In genomic region chr9:73441223-73441622, GRCh38 we compare ENCODE assay signal across 21 cellular contexts.
DNase-seq lines count a peak whose midpoint lies in the region; ATAC-seq, FAIRE-seq and TF ChIP-seq lines count a peak whose summit lies in the region.
"Had no signal": no experiment of that assay in that cellular context is flagged by ENCODE, and none has a peak within 500 bp of the region (broad histone marks: within the 10 kb centered on the region; RNA-seq: fewer than 3 reads in every experiment).

No MANE protein-coding gene starts in this region.

- TF ChIP-seq CTCF in GM23338 (conservative IDR thresholded peaks at IDR 0.05; ENCODE audit: low read depth in 2 of 2) (no peak), IMR-90 (conservative IDR thresholded peaks at IDR 0.05; ENCODE audit: low read depth, low read length) (no peak), H1 (IDR thresholded peaks at IDR 0.05; ENCODE audit: control extremely low read depth in 1 of 3, insufficient read depth in 1 of 3, low read depth in 1 of 3, low read length in 3 of 3) (no peak), D721Med (IDR thresholded peaks at IDR 0.05; ENCODE audit: insufficient read depth, missing control alignments) (no peak)

- TF ChIP-seq RAD21 in IMR-90 (IDR thresholded peaks at IDR 0.05; ENCODE audit: low read length) (no peak), H1 (IDR thresholded peaks at IDR 0.05 in 1 of 2, conservative IDR thresholded peaks at IDR 0.05 in 1 of 2; ENCODE audit: low read depth in 2 of 2, low read length in 2 of 2) (no peak)

- H3K79me1 ChIP-seq in IMR-90 (ENCODE audit: low read depth in 1 of 2, low read length in 2 of 2) (no peaks in the 10 kb centered on the region), H1 (ENCODE audit: low read depth, low read length) (no peaks in the 10 kb centered on the region), neuronal stem cell (ENCODE audit: low read depth, low read length) (no peaks in the 10 kb centered on the region)

- POLR2A ChIA-PET in IMR-90 (lab: Charles Lee; ENCODE audit: unreplicated experiment) (no interaction called here), H1 (lab: Charles Lee; ENCODE audit: partially characterized antibody) (no interaction called here)

- no peak overlapping the region for H3K4me3 Mint-ChIP-seq in GM23338
- H3K4me3 Mint-ChIP-seq: CD4-positive, alpha-beta T cell; HFFc6 had no signal

- no peaks in the 10 kb centered on the region for H4K20me1 ChIP-seq in GM23338 (replicated peaks; ENCODE audit: insufficient read depth)
- no peaks in the 10 kb centered on the region for H4K20me1 ChIP-seq in IMR-90 (ENCODE audit: insufficient read depth, low read length)
- H4K20me1 ChIP-seq in H1 (replicated peaks in 1 of 2; ENCODE audit: control insufficient read depth in 1 of 2, insufficient read depth in 2 of 2, low read length in 2 of 2) = no peaks in the 10 kb centered on the region

- H2AK5ac ChIP-seq in IMR-90 (ENCODE audit: low read depth, low read length) (no peak overlapping the region), H1 (ENCODE audit: low read depth, low read length) (no peak overlapping the region), neuronal stem cell (ENCODE audit: low read depth, low read length) (no peak overlapping the region)

- no peak overlapping the region for H2BK5ac ChIP-seq in IMR-90 (ENCODE audit: low read depth, low read length, poor library complexity, severe bottlenecking)
- no peak overlapping the region for H2BK5ac ChIP-seq in H1 (ENCODE audit: low read depth, low read length)
- no peak overlapping the region for H2BK5ac ChIP-seq in neuronal stem cell (ENCODE audit: low read length)

- H3K14ac ChIP-seq in IMR-90 (replicated peaks; ENCODE audit: low read depth, low read length) = no peak overlapping the region
- H3K14ac ChIP-seq in H1 (ENCODE audit: insufficient read length) = no peak overlapping the region
- H3K14ac ChIP-seq in neuronal stem cell (ENCODE audit: low read length) = no peak overlapping the region

- H3F3A ChIP-seq in GM23338 (replicated peaks; ENCODE audit: low read depth) = no peaks in the 10 kb centered on the region

- TF ChIP-seq EP300 in H1 (IDR thresholded peaks at IDR 0.05; ENCODE audit: borderline replicate concordance in 1 of 2, low read depth in 2 of 2, low read length in 2 of 2) = no peak

- H3K9me3 Mint-ChIP-seq in GM23338 = no peaks in the 10 kb centered on the region
- H3K9me3 Mint-ChIP-seq: CD4-positive, alpha-beta T cell had no signal

- H3K9me3 ChIP-seq in IMR-90 (ENCODE audit: control insufficient read depth, insufficient read depth, low read length) (no peaks in the 10 kb centered on the region), H1 (ENCODE audit: insufficient read depth in 2 of 2, low read depth in 1 of 2, low read length in 1 of 2) (no peaks in the 10 kb centered on the region), neuronal stem cell (replicated peaks in 1 of 2; ENCODE audit: control insufficient read depth in 2 of 2, insufficient read depth in 1 of 2, low read depth in 1 of 2, low read length in 2 of 2) (no peaks in the 10 kb centered on the region)
- H3K9me3 ChIP-seq: Caco-2 had no signal

- no peak overlapping the region for H3K23ac ChIP-seq in IMR-90 (ENCODE audit: low read depth, low read length)
- H3K23ac ChIP-seq in H1 (ENCODE audit: insufficient read length) = no peak overlapping the region
- H3K23ac ChIP-seq in neuronal stem cell (ENCODE audit: low read depth, low read length, poor library complexity) = no peak overlapping the region

- no peak overlapping the region for H2AK9ac ChIP-seq in IMR-90 (replicated peaks; ENCODE audit: low read depth, low read length, poor library complexity)

- H2AFZ ChIP-seq in GM23338 (0 out of 2 replicates have a peak overlapping the region, but pooled peaks have one; percentile 1), IMR-90 (replicated peaks; ENCODE audit: low read length, poor library complexity) (no peak overlapping the region), H1 (ENCODE audit: low read length) (no peak overlapping the region), neuronal stem cell (ENCODE audit: low read length) (peak overlapping the region; percentile 69)

- no peak overlapping the region for H4K5ac ChIP-seq in IMR-90 (ENCODE audit: low read depth, low read length)
- H4K5ac ChIP-seq in H1 (ENCODE audit: insufficient read length, low read depth, low read length) = no peak overlapping the region

- peak overlapping the region; percentile 98 for H3K27ac Mint-ChIP-seq in GM23338
- H3K27ac Mint-ChIP-seq: CD4-positive, alpha-beta T cell; HFFc6 had no signal

- H2BK20ac ChIP-seq in IMR-90 (ENCODE audit: low read depth, low read length) (no peak overlapping the region), H1 (ENCODE audit: low read length) (no peak overlapping the region)

- peaks cover 23% of the 10 kb centered on the region; the same call in 2 of the 3 replicates for H3K4me1 Mint-ChIP-seq in GM23338

- in situ Hi-C loops in IMR-90 (cut with MboI; ENCODE audit: low sequenced_read_pairs) = no loop called here

- DNase-seq in GM23338 (ENCODE audit: low spot score) = no peak
- DNase-seq in IMR-90 = no peak
- no peak for DNase-seq in H1 (ENCODE audit: low read depth in 1 of 2, low spot score in 2 of 2)
- no peak for DNase-seq in neuronal stem cell (ENCODE audit: low spot score)
- no peak for DNase-seq in activated effector memory CD4-positive, alpha-beta T cell treated with anti-CD3 and anti-CD28 coated beads, Interleukin-2, amount 50 U/mL, for 16 hours
- DNase-seq in HuH-7 (ENCODE audit: low spot score) = no peak
- no peak for DNase-seq in D721Med (ENCODE audit: insufficient read length, low spot score)
- DNase-seq: AML-193; Caco-2; CD4-positive, alpha-beta T cell; DMS153; DND-41; EL; HFFc6 had no signal

- H3K36me3 ChIP-seq in GM23338 (ENCODE audit: insufficient read depth) (no peaks in the 10 kb centered on the region), IMR-90 (ENCODE audit: control insufficient read depth, insufficient read depth, low read length) (no peaks in the 10 kb centered on the region), H1 (ENCODE audit: control insufficient read depth in 2 of 4, insufficient read depth in 4 of 4, low read length in 3 of 4) (no peaks in the 10 kb centered on the region), neuronal stem cell (replicated peaks in 1 of 2; ENCODE audit: control insufficient read depth in 2 of 2, insufficient read depth in 2 of 2, low read length in 2 of 2) (no peaks in the 10 kb centered on the region)

- intact Hi-C loops in IMR-90 (cut with micrococcal nuclease) = no loop called here

- H3K79me2 ChIP-seq in GM23338 (replicated peaks; ENCODE audit: insufficient read depth) = no peaks in the 10 kb centered on the region
- H3K79me2 ChIP-seq in H1 (ENCODE audit: control insufficient read depth in 1 of 2, insufficient read depth in 2 of 2, low read length in 2 of 2) = no peaks in the 10 kb centered on the region

- H3K4me2 ChIP-seq in GM23338 = no peak overlapping the region
- no peak overlapping the region for H3K4me2 ChIP-seq in IMR-90 (ENCODE audit: low read depth, low read length)
- no peak overlapping the region for H3K4me2 ChIP-seq in H1 (ENCODE audit: insufficient read depth in 1 of 2, low read depth in 2 of 2, low read length in 2 of 2)
- no peak overlapping the region for H3K4me2 ChIP-seq in neuronal stem cell (ENCODE audit: insufficient read depth, low read length, poor library complexity, severe bottlenecking)
- H3K4me2 ChIP-seq: KMS-11 had no signal

- no peaks in the 10 kb centered on the region for H3K9me1 ChIP-seq in IMR-90 (ENCODE audit: insufficient read depth, low read length)

- BruUV-seq in IMR-90 (replicated peaks; lab: Mats Ljungman, UMichigan) = no TSS peak

- no peaks in the 10 kb centered on the region for H3K23me2 ChIP-seq in H1 (ENCODE audit: low read depth, low read length)

- H2BK15ac ChIP-seq in IMR-90 (ENCODE audit: low read depth, low read length) (no peak overlapping the region), H1 (ENCODE audit: low read length) (no peak overlapping the region), neuronal stem cell (ENCODE audit: low read length) (no peak overlapping the region)

- H3K4me3 ChIP-seq in GM23338 = no peak overlapping the region
- no peak overlapping the region for H3K4me3 ChIP-seq in IMR-90 (ENCODE audit: insufficient read depth, low read depth, low read length)
- no peak overlapping the region for H3K4me3 ChIP-seq in H1 (ENCODE audit: extremely low read depth in 1 of 4, insufficient read depth in 2 of 4, low read depth in 3 of 4, low read length in 4 of 4)
- no peak overlapping the region for H3K4me3 ChIP-seq in neuronal stem cell (ENCODE audit: low read length in 2 of 2)
- H3K4me3 ChIP-seq: GM12878 had no signal

- no CpG with 5 or more reads among the region's 1 CpG for WGBS in IMR-90 (ENCODE audit: extremely low coverage in 2 of 2, insufficient read length in 1 of 2), 2 experiments
- 95% methylated on average over 1 of the region's 1 CpG; no CpG with 5 or more reads in 1 of the 2 experiments for WGBS in H1 (ENCODE audit: extremely low coverage in 1 of 2, insufficient coverage in 1 of 2, insufficient read length in 1 of 2, insufficient replicate concordance in 2 of 2, low coverage in 1 of 2, low lambda C conversion rate in 2 of 2, missing lambda C conversion rate in 1 of 2), 2 experiments
- WGBS in neuronal stem cell (ENCODE audit: extremely low coverage in 2 of 2, insufficient read length in 2 of 2, insufficient replicate concordance in 1 of 2), 2 donors = no CpG with 5 or more reads among the region's 1 CpG

- H2BK12ac ChIP-seq in H1 (ENCODE audit: low read depth, low read length) = no peak overlapping the region
- H2BK12ac ChIP-seq in neuronal stem cell (ENCODE audit: low read length) = no peak overlapping the region

- H3K27me3 ChIP-seq in GM23338 (ENCODE audit: insufficient read depth) (no peaks in the 10 kb centered on the region), IMR-90 (ENCODE audit: control insufficient read depth, insufficient read depth, low read length) (no peaks in the 10 kb centered on the region), H1 (replicated peaks in 1 of 4; ENCODE audit: control insufficient read depth in 3 of 4, extremely low read depth in 1 of 4, insufficient read depth in 3 of 4, low read length in 3 of 4) (no peaks in the 10 kb centered on the region), neuronal stem cell (ENCODE audit: control insufficient read depth in 3 of 3, insufficient read depth in 3 of 3, low read depth in 1 of 3, low read length in 3 of 3) (no peaks in the 10 kb centered on the region)

- no peak overlapping the region for H2BK120ac ChIP-seq in IMR-90 (ENCODE audit: low read depth, low read length)
- H2BK120ac ChIP-seq in H1 (replicated peaks; ENCODE audit: low read depth, low read length) = no peak overlapping the region
- no peak overlapping the region for H2BK120ac ChIP-seq in neuronal stem cell (ENCODE audit: low read depth, low read length)

- peaks cover 16% of the 10 kb centered on the region; the same call in 1 of the 2 replicates for H3K4me1 ChIP-seq in GM23338 (ENCODE audit: insufficient read depth)
- no peaks in the 10 kb centered on the region for H3K4me1 ChIP-seq in IMR-90 (ENCODE audit: control insufficient read depth, insufficient read depth, low read length)
- peaks cover 0 to 8% (median 2%) of the 10 kb centered on the region in 4 experiments; a peak in 2 of 7 replicates for H3K4me1 ChIP-seq in H1 (replicated peaks in 1 of 4; ENCODE audit: control insufficient read depth in 3 of 4, insufficient read depth in 4 of 4, low read length in 3 of 4)
- H3K4me1 ChIP-seq in neuronal stem cell (ENCODE audit: control insufficient read depth in 2 of 2, insufficient read depth in 1 of 2, low read depth in 1 of 2, low read length in 2 of 2) = peaks cover 0 to 9% of the 10 kb centered on the region in 2 donors

- TF ChIP-seq POLR2A in IMR-90 (IDR thresholded peaks at IDR 0.05; ENCODE audit: low read depth, low read length) = no peak
- no peak for TF ChIP-seq POLR2A in H1 (IDR thresholded peaks at IDR 0.05; ENCODE audit: control extremely low read depth in 1 of 2, low read depth in 2 of 2, low read length in 2 of 2)

- H4K91ac ChIP-seq in IMR-90 (ENCODE audit: insufficient read depth, low read depth, low read length) = no peak overlapping the region
- H4K91ac ChIP-seq in H1 (replicated peaks; ENCODE audit: insufficient read length, low read length) = no peak overlapping the region
- H4K91ac ChIP-seq in neuronal stem cell (ENCODE audit: low read depth, low read length, poor library complexity) = no peak overlapping the region

- H3K18ac ChIP-seq in IMR-90 (ENCODE audit: low read depth, low read length) (no peak overlapping the region), H1 (ENCODE audit: extremely low read depth, low read length) (no peak overlapping the region), neuronal stem cell (ENCODE audit: low read length) (no peak overlapping the region)

- ATAC-seq in GM23338 = no peak
- ATAC-seq in IMR-90 (ENCODE audit: low read depth) = no peak
- ATAC-seq: GM12878, HCT116 had no signal

- no peaks in the 10 kb centered on the region for H3K36me3 Mint-ChIP-seq in GM23338 (ENCODE audit: low read depth)

- H3K27ac ChIP-seq in GM23338 (ENCODE audit: low read depth) (no peak overlapping the region), IMR-90 (ENCODE audit: insufficient read depth, low read length) (no peak overlapping the region), H1 (ENCODE audit: low read depth, low read length) (no peak overlapping the region), neuronal stem cell (replicated peaks; ENCODE audit: low read length) (no peak overlapping the region)
- H3K27ac ChIP-seq: C4-2B, HL-60, KMS-11 had no signal

- H3K27me3 Mint-ChIP-seq in GM23338 (ENCODE audit: insufficient read depth, low read depth, poor library complexity) = no peaks in the 10 kb centered on the region
- H3K27me3 Mint-ChIP-seq: CD4-positive, alpha-beta T cell had no signal

- H4K8ac ChIP-seq in IMR-90 (ENCODE audit: low read depth in 2 of 2, low read length in 2 of 2) (no peak overlapping the region), H1 (ENCODE audit: extremely low read depth, insufficient read depth, low read length) (no peak overlapping the region), neuronal stem cell (ENCODE audit: low read depth, low read length) (no peak overlapping the region)

- dilution Hi-C loops in IMR-90 (cut with HindIII; ENCODE audit: low sequenced_read_pairs, unreplicated experiment) = no loop called here

- FAIRE-seq in H1 (lab: Jason Lieb, UNC) = no peak
- no peak for FAIRE-seq in D721Med (lab: Jason Lieb, UNC)
- FAIRE-seq: A204.1, GM12878, H54 had no signal

- H3K4ac ChIP-seq in IMR-90 (ENCODE audit: low read depth, low read length) (no peak overlapping the region), H1 (replicated peaks; ENCODE audit: insufficient read length, low read depth, low read length) (no peak overlapping the region), neuronal stem cell (ENCODE audit: low read length) (no peak overlapping the region)

- H3K9me2 ChIP-seq in GM23338 (ENCODE audit: insufficient read depth) = no peaks in the 10 kb centered on the region; the same call in 1 of the 2 replicates

- H3K56ac ChIP-seq in IMR-90 (ENCODE audit: extremely low read depth, insufficient read depth, low read length) (no peak overlapping the region), H1 (replicated peaks; ENCODE audit: insufficient read length, low read depth, low read length) (no peak overlapping the region)

- H3K9ac ChIP-seq in IMR-90 (ENCODE audit: low read depth, low read length) (no peak overlapping the region), H1 (replicated peaks in 1 of 4; ENCODE audit: extremely low read depth in 1 of 4, low read depth in 3 of 4, low read length in 3 of 4) (no peak overlapping the region), neuronal stem cell (ENCODE audit: low read depth, low read length, poor library complexity) (no peak overlapping the region)
- H3K9ac ChIP-seq: KMS-11 had no signal

- CTCF ChIA-PET in IMR-90 (lab: Yijun Ruan, JAX) (no interaction called here), H1 (lab: Charles Lee; ENCODE audit: partially characterized antibody) (no interaction called here)

Comparison
In these comparisons a context has a peak if more than half of its experiments do, and no peak if none do; other contexts are left out.
1. H2AFZ ChIP-seq: peak in GM23338 (single experiment) and neuronal stem cell (single experiment); none in IMR-90 (single experiment) and H1 (single experiment).